ENCODE assay signal across 1 cellular context in the genomic region with DNA sequence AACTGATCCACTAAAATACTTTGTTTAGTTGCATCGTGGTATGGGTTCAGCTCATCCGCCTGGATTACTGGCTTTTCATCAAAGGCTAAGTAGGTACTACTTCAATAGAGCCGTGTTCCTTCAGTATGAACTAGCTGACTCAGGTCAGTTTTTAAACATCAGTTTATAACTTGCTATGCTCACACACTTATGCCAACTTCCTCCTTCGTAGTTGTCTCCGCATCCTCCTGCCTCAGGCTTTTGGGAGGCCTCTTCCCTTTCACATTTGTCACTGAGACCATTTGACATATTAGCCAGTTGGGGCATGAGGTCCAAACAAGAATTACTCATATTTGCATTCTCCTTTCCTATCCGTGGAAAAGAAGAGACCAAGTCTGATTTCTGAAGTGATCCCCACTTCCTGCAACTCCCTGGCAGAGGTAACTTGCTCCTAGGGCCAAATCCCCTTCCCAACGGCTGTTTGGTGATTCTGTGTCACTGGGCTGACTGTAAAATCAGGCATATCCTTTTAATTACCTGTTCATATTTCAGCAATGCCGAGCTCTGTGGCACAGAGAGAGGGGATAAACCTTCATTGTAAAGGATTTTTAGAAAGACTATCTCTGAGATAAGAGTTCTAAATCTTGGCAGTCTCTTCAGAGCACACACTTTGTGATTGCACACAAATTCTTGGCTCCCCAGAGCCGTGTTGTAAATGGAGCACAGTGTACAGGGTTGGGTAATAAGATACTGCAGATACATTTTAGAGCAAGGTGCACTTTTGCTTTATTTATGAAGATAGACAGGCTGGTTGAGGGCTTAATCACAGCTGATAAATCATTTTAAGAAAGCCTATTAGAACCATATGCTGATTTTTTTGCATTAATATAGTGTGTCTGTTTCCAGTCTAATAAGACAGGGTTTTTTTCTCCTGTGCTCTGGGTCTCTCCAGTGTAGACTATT.
TF ChIP-seq lines count a peak whose summit lies in the region.

No MANE protein-coding gene starts in this region.

TF ChIP-seq in GM23338, 12 proteins besides CTCF, POLR2A, EP300 and RAD21 (continued from another document):
- TF ChIP-seq, protein P1, sequence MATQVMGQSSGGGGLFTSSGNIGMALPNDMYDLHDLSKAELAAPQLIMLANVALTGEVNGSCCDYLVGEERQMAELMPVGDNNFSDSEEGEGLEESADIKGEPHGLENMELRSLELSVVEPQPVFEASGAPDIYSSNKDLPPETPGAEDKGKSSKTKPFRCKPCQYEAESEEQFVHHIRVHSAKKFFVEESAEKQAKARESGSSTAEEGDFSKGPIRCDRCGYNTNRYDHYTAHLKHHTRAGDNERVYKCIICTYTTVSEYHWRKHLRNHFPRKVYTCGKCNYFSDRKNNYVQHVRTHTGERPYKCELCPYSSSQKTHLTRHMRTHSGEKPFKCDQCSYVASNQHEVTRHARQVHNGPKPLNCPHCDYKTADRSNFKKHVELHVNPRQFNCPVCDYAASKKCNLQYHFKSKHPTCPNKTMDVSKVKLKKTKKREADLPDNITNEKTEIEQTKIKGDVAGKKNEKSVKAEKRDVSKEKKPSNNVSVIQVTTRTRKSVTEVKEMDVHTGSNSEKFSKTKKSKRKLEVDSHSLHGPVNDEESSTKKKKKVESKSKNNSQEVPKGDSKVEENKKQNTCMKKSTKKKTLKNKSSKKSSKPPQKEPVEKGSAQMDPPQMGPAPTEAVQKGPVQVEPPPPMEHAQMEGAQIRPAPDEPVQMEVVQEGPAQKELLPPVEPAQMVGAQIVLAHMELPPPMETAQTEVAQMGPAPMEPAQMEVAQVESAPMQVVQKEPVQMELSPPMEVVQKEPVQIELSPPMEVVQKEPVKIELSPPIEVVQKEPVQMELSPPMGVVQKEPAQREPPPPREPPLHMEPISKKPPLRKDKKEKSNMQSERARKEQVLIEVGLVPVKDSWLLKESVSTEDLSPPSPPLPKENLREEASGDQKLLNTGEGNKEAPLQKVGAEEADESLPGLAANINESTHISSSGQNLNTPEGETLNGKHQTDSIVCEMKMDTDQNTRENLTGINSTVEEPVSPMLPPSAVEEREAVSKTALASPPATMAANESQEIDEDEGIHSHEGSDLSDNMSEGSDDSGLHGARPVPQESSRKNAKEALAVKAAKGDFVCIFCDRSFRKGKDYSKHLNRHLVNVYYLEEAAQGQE (IDR thresholded peaks at IDR 0.05; ENCODE audit: unreplicated experiment) = no peak
